ENCODE assay signal across 8 cellular contexts in genomic region chr1:17437260-17438175, GRCh38. TPM values are rescaled to one million over a fixed set of nuclear protein-coding genes. Genes with fewer than 3 reads are reported as not detected.
A peak's percentile ranks its signal among the peaks of the same experiment; 100 is the strongest.
DNase-seq lines count a peak whose midpoint lies in the region; ATAC-seq and TF ChIP-seq lines count a peak whose summit lies in the region.

No MANE protein-coding gene starts in this region.

- H4K20me1 ChIP-seq in Loucy (ENCODE audit: insufficient read depth, low read length, poor library complexity, severe bottlenecking) = peaks cover 54% of the 10 kb centered on the region

- peaks cover 41% of the 10 kb centered on the region for H3K36me3 ChIP-seq in Loucy (ENCODE audit: insufficient read depth, low read length)
- peaks cover 8 to 9% of the 10 kb centered on the region in 2 donors for H3K36me3 ChIP-seq in lung (ENCODE audit: control insufficient read depth in 2 of 2, insufficient read depth in 2 of 2, low read length in 2 of 2)

- peak overlapping the region; percentile 99 for H3K9ac ChIP-seq in Loucy (ENCODE audit: low read depth, low read length, poor library complexity, severe bottlenecking)

- intact Hi-C loops in dorsolateral prefrontal cortex (cut with DNase I) = loop anchor here in 1 of 2 donors (10.0 kb wide), 3 partner anchors 193 to 383 kb away; partner anchors contain the start of genes PADI3 and SDHB

- no peak overlapping the region for H2AFZ ChIP-seq in Loucy (ENCODE audit: low read length)

- no peaks in the 10 kb centered on the region for H3K9me2 ChIP-seq in Loucy (replicated peaks; ENCODE audit: low read depth, low read length)

- DNase-seq in D341Med (ENCODE audit: low spot score) (peak; percentile 92), dorsolateral prefrontal cortex (peak in 2 of 10 donors; percentile 40 to 58), lung (ENCODE audit: low spot score) (no peak), H4 (ENCODE audit: low spot score) (no peak)
- DNase-seq in activated CD4-positive, alpha-beta T cell treated with anti-CD3 and anti-CD28 coated beads, Interleukin-2, amount 50 U/mL, for 1 hour = peak; percentile 40
- DNase-seq in stimulated activated CD8-positive, alpha-beta memory T cell treated with anti-CD3 and anti-CD28 coated beads, Interleukin-12 subunit alpha, Interleukin-12 subunit beta, amount 100 ng/mL, for 24 hours (ENCODE audit: extremely low read depth) = peak; percentile 31

- H3K9me3 ChIP-seq in Loucy (ENCODE audit: insufficient read depth, low read depth, low read length) (no peaks in the 10 kb centered on the region), lung (ENCODE audit: control insufficient read depth in 2 of 2, insufficient read depth in 1 of 2, low read length in 1 of 2) (no peaks in the 10 kb centered on the region)

- no peaks in the 10 kb centered on the region for H3F3A ChIP-seq in Loucy (ENCODE audit: low read depth)

- H3K4me2 ChIP-seq in Loucy (ENCODE audit: low read depth, low read length, poor library complexity, severe bottlenecking) = peak overlapping the region; percentile 96

- H3K4me1 ChIP-seq in Loucy (ENCODE audit: insufficient read depth, low read length, poor library complexity, severe bottlenecking) = peaks cover 52% of the 10 kb centered on the region
- peaks cover 5 to 6% of the 10 kb centered on the region in 2 donors for H3K4me1 ChIP-seq in lung (ENCODE audit: control insufficient read depth in 2 of 2, insufficient read depth in 2 of 2, low read length in 2 of 2)

- H3K4me3 ChIP-seq in Loucy (ENCODE audit: low read length, poor library complexity, severe bottlenecking) = peak overlapping the region; percentile 98
- peak overlapping the region; percentile 50 to 87 (median 75) for H3K4me3 ChIP-seq in dorsolateral prefrontal cortex
- H3K4me3 ChIP-seq in lung = peak overlapping the region; percentile 85

- H3K27me3 ChIP-seq in Loucy (ENCODE audit: insufficient read depth, low read length, poor library complexity, severe bottlenecking) (peaks cover 8% of the 10 kb centered on the region), dorsolateral prefrontal cortex (no peaks in the 10 kb centered on the region), lung (ENCODE audit: control insufficient read depth, insufficient read depth) (no peaks in the 10 kb centered on the region)

- peak; percentile 31 for ATAC-seq in GM21529 (IDR thresholded peaks at IDR 0.05; ENCODE audit: unreplicated experiment)
- ATAC-seq in lung (ENCODE audit: insufficient read depth, low FRiP score) = peak; percentile 31

- peaks cover 61% of the 10 kb centered on the region for H3K79me2 ChIP-seq in Loucy (ENCODE audit: insufficient read depth, low read length)

- TF ChIP-seq CTCF in Loucy (conservative IDR thresholded peaks at IDR 0.05; ENCODE audit: low read length) = no peak
- peak in 1 of 56 donors; percentile 11 for TF ChIP-seq CTCF in dorsolateral prefrontal cortex (IDR thresholded peaks at IDR 0.05 in 54 of 56, conservative IDR thresholded peaks at IDR 0.05 in 2 of 56; ENCODE audit: low read depth in 1 of 56, partially characterized antibody in 56 of 56)
- no peak for TF ChIP-seq CTCF in lung (IDR thresholded peaks at IDR 0.05; ENCODE audit: control extremely low read depth, extremely low read depth)

- WGBS in lung, 2 donors = 1% methylated on average over 20 to 100 of the region's 103 CpGs

- H3K27ac ChIP-seq in dorsolateral prefrontal cortex (peak overlapping the region; percentile 69 to 95 (median 86)), lung (ENCODE audit: low read depth in 1 of 2, low read length in 1 of 2) (peak overlapping the region; percentile 90 to 92)

RNA-seq across cellular contexts. Expression of gene RCC2, which starts 2.0 kb away (rescaled TPM):
- total RNA-seq in dorsolateral prefrontal cortex (10 to 100 TPM; 22.3 to 50.7 (median 35.3) TPM), lung (10 to 100 TPM; 43.1 to 51.2 TPM)
- 10 to 100 TPM; 31.9 to 33.9 TPM for polyA plus RNA-seq in lung
- 55.6 and 60.0 TPM in 2 replicates for total RNA-seq in H4 (2014; rRNA removed; shearing (Covaris generic))

Comparison
In these comparisons a context has a peak if more than half of its experiments do, and no peak if none do; other contexts are left out.
1. DNase-seq: peak in D341Med (single experiment), activated CD4-positive, alpha-beta T cell treated with anti-CD3 and anti-CD28 coated beads, Interleukin-2, amount 50 U/mL, for 1 hour (single experiment) and stimulated activated CD8-positive, alpha-beta memory T cell treated with anti-CD3 and anti-CD28 coated beads, Interleukin-12 subunit alpha, Interleukin-12 subunit beta, amount 100 ng/mL, for 24 hours (single experiment); none in lung (single experiment) and H4 (single experiment).
2. Peak in every context shown above with its lines, with median percentiles within 50 percentile points of each other: H3K4me3 ChIP-seq.